27 cellular contexts compared by ENCODE assay signal in the genomic region with DNA sequence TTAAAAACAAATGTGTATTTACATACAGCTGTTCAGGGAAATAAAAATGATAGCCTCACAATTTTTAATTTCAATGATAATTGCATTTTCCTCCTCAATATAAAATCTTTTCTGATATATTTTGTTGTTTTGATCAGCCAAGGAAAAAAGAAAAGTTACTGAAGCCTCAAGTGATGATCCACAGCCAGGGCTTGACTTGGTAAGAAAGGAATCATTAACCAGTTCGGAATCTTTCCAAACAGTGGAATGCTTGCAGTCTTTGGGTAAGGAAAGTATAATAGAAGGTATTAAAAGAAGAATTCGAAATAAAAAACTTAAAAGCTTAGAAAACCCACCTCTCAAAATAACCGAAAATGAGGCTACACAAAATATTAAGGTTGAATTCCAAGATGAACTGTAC. TPM values are rescaled to one million over a fixed set of nuclear protein-coding genes. Genes with fewer than 3 reads are reported as not detected.
"Had no signal": no experiment of that assay in that cellular context is flagged by ENCODE, and none has a peak within 500 bp of the region (broad histone marks: within the 10 kb centered on the region; RNA-seq: fewer than 3 reads in every experiment).

No MANE protein-coding gene starts in this region.

- H3K36me3 ChIP-seq: MG63, SJSA1 had no signal

- H3K9me3 ChIP-seq: MG63, SJSA1 had no signal

- H3K4me1 ChIP-seq: SJSA1 had no signal

- H3K27me3 ChIP-seq: MG63, SJSA1 had no signal

- DNase-seq: IMR-90; Karpas-422; KG1; MG63; NCI-H1092; NCI-H1105 treated with DMSO at 0.1 percent for 48 hours; NCI-H1417 treated with DMSO at 0.1 percent for 48 hours; NCI-H146; NCI-H1694 treated with DMSO at 0.1 percent for 48 hours; NCI-H1930; NCI-H2081; NCI-H2107; NCI-H2227 treated with DMSO at 0.1 percent for 48 hours; NCI-H510A; NCI-H524 treated with DMSO at 0.1 percent for 48 hours; NCI-H69; NCI-H774; NK-92 treated with Interleukin-12 subunit alpha and Interleukin-12 subunit beta, amount 100 ng/mL, for 24 hours; PC-3; SHP77 treated with DMSO at 0.1 percent for 48 hours had no signal

- H3K27ac ChIP-seq: SJSA1, SK-N-MC had no signal

- H3K4me3 ChIP-seq: MG63, SJSA1, SK-N-MC had no signal

RNA-seq across cellular contexts. Expression of a gene that starts 1.0 kb away (rescaled TPM):
- total RNA-seq: HepG2, HT1080, IMR-90, OCI-LY7, PC-3, Right ventricle myocardium inferior, RPMI7951, SJSA1 had no signal
- polyA plus RNA-seq: HepG2, IMR-90 had no signal
